ENCODE assay signal across 28 cellular contexts in the genomic region with DNA sequence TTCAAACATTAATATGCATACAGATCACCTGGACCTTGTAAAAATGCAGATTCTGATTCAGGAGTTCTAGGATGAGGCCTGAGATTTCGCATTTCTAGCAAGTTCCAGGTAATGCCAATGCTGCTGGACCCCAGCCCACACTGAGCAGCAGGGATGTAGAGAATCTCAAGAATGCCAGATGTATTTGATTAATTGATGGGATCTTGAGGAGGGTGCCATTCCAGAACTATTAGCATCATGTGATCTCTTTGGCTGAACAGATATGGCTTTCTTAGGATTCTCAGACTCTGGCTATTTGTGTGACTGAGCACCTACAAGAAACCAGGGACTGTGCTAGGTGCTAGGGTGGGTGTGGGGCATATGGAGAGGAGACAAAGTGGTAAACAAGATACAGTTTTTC.
"Had no signal": no experiment of that assay in that cellular context is flagged by ENCODE, and none has a peak within 500 bp of the region (broad histone marks: within the 10 kb centered on the region; RNA-seq: fewer than 3 reads in every experiment).

No MANE protein-coding gene starts in this region.

- H3K4me2 ChIP-seq: hepatocyte had no signal

- H3K4me1 Mint-ChIP-seq: activated CD4-positive, alpha-beta memory T cell treated with anti-CD3 and anti-CD28 coated beads, Interleukin-2, amount 10 ng/mL, durations not matched to agents 7 days and 5 days; activated CD4-positive, alpha-beta T cell treated with anti-CD3 and anti-CD28 coated beads, Interleukin-2, amount 10 ng/mL, durations not matched to agents 7 days and 5 days; activated naive CD4-positive, alpha-beta T cell treated with anti-CD3 and anti-CD28 coated beads, Interleukin-2, amount 10 ng/mL, durations not matched to agents 7 days and 5 days; activated naive CD8-positive, alpha-beta T cell treated with anti-CD3 and anti-CD28 coated beads, Interleukin-2, amount 10 ng/mL, durations not matched to agents 7 days and 5 days; central memory CD8-positive, alpha-beta T cell had no signal

- H3K27ac Mint-ChIP-seq: activated CD4-positive, alpha-beta memory T cell treated with anti-CD3 and anti-CD28 coated beads, Interleukin-2, amount 10 ng/mL, durations not matched to agents 7 days and 5 days; activated CD4-positive, alpha-beta T cell treated with anti-CD3 and anti-CD28 coated beads, Interleukin-2, amount 10 ng/mL, durations not matched to agents 7 days and 5 days; activated naive CD4-positive, alpha-beta T cell treated with anti-CD3 and anti-CD28 coated beads, Interleukin-2, amount 10 ng/mL, durations not matched to agents 7 days and 5 days; activated naive CD4-positive, alpha-beta T cell treated with anti-CD3 and anti-CD28 coated beads, Interleukin-2, amount 50 U/mL, for 72 hours; activated naive CD8-positive, alpha-beta T cell treated with anti-CD3 and anti-CD28 coated beads, Interleukin-2, amount 10 ng/mL, durations not matched to agents 7 days and 5 days; activated T-cell treated with anti-CD3 and anti-CD28 coated beads, Interleukin-2, amount 50 U/mL, for 24 hours; activated T-cell treated with anti-CD3 and anti-CD28 coated beads, Interleukin-2, amount 50 U/mL, for 72 hours; WTC11 had no signal

- H3K27ac ChIP-seq: ascending aorta, brain microvascular endothelial cell, epithelial cell of prostate, foreskin keratinocyte, gastrocnemius medialis, heart right ventricle, hepatocyte had no signal

- H3K4me1 ChIP-seq: ascending aorta, foreskin keratinocyte, gastrocnemius medialis, heart right ventricle had no signal

- H3K9me3 ChIP-seq: ascending aorta, gastrocnemius medialis, heart right ventricle had no signal

- H3K4me3 Mint-ChIP-seq: activated CD4-positive, alpha-beta memory T cell treated with anti-CD3 and anti-CD28 coated beads, Interleukin-2, amount 10 ng/mL, durations not matched to agents 7 days and 5 days; activated CD4-positive, alpha-beta T cell treated with anti-CD3 and anti-CD28 coated beads, Interleukin-2, amount 10 ng/mL, durations not matched to agents 7 days and 5 days; activated naive CD4-positive, alpha-beta T cell treated with anti-CD3 and anti-CD28 coated beads, Interleukin-2, amount 10 ng/mL, durations not matched to agents 7 days and 5 days; activated naive CD8-positive, alpha-beta T cell treated with anti-CD3 and anti-CD28 coated beads, Interleukin-2, amount 10 ng/mL, durations not matched to agents 7 days and 5 days; activated T-cell treated with anti-CD3 and anti-CD28 coated beads, Interleukin-2, amount 50 U/mL, for 24 hours; activated T-cell treated with anti-CD3 and anti-CD28 coated beads, Interleukin-2, amount 50 U/mL, for 72 hours; central memory CD8-positive, alpha-beta T cell; WTC11 had no signal

- H3K79me2 ChIP-seq: hepatocyte had no signal

- DNase-seq: activated CD4-positive, alpha-beta memory T cell treated with anti-CD3 and anti-CD28 coated beads, Interleukin-2, amount 10 ng/mL, durations not matched to agents 7 days and 5 days; activated CD4-positive, alpha-beta T cell treated with anti-CD3 and anti-CD28 coated beads for 1 hour; activated CD4-positive, alpha-beta T cell treated with anti-CD3 and anti-CD28 coated beads for 4 hours; activated CD4-positive, alpha-beta T cell treated with anti-CD3 and anti-CD28 coated beads, Interleukin-2, amount 10 ng/mL, durations not matched to agents 7 days and 5 days; activated CD4-positive, alpha-beta T cell treated with anti-CD3 and anti-CD28 coated beads, Interleukin-2, amount 50 U/mL, for 4 hours; activated CD8-positive, alpha-beta memory T cell treated with anti-CD3 and anti-CD28 coated beads, Interleukin-2, amount 50 U/mL, for 48 hours; activated gamma-delta T cell; activated naive CD4-positive, alpha-beta T cell; activated naive CD4-positive, alpha-beta T cell treated with anti-CD3 and anti-CD28 coated beads, Interleukin-2, amount 10 ng/mL, durations not matched to agents 7 days and 5 days; activated naive CD8-positive, alpha-beta T cell treated with anti-CD3 and anti-CD28 coated beads, Interleukin-2, amount 10 ng/mL, durations not matched to agents 7 days and 5 days; activated T-cell treated with anti-CD3 and anti-CD28 coated beads for 4 hours; activated T-cell treated with anti-CD3 and anti-CD28 coated beads, Interleukin-2, amount 50 U/mL, for 24 hours; activated T-cell treated with anti-CD3 and anti-CD28 coated beads, Interleukin-2, amount 50 U/mL, for 72 hours; brain microvascular endothelial cell; cortex of kidney; dermis blood vessel endothelial cell; effector CD4-positive, alpha-beta T cell; foreskin keratinocyte; gastrocnemius medialis; glutamatergic neuron; heart right ventricle; T-helper 2 cell had no signal

- H3K4me3 ChIP-seq: ascending aorta, gastrocnemius medialis, heart right ventricle, hepatocyte had no signal

- H3K36me3 Mint-ChIP-seq: activated naive CD4-positive, alpha-beta T cell treated with anti-CD3 and anti-CD28 coated beads, Interleukin-2, amount 10 ng/mL, durations not matched to agents 7 days and 5 days; activated naive CD4-positive, alpha-beta T cell treated with anti-CD3 and anti-CD28 coated beads, Interleukin-2, amount 50 U/mL, for 72 hours; activated naive CD8-positive, alpha-beta T cell treated with anti-CD3 and anti-CD28 coated beads, Interleukin-2, amount 10 ng/mL, durations not matched to agents 7 days and 5 days; WTC11 had no signal

- ATAC-seq: activated T-cell treated with anti-CD3 and anti-CD28 coated beads, Interleukin-2, amount 50 U/mL, for 72 hours; foreskin keratinocyte; gastrocnemius medialis; heart right ventricle; WTC11 had no signal

- H3K27me3 Mint-ChIP-seq: activated T-cell treated with anti-CD3 and anti-CD28 coated beads, Interleukin-2, amount 50 U/mL, for 24 hours; central memory CD8-positive, alpha-beta T cell had no signal

- H3K9me3 Mint-ChIP-seq: activated CD4-positive, alpha-beta memory T cell treated with anti-CD3 and anti-CD28 coated beads, Interleukin-2, amount 10 ng/mL, durations not matched to agents 7 days and 5 days; activated CD4-positive, alpha-beta T cell treated with anti-CD3 and anti-CD28 coated beads, Interleukin-2, amount 10 ng/mL, durations not matched to agents 7 days and 5 days; activated naive CD4-positive, alpha-beta T cell treated with anti-CD3 and anti-CD28 coated beads, Interleukin-2, amount 10 ng/mL, durations not matched to agents 7 days and 5 days; activated naive CD4-positive, alpha-beta T cell treated with anti-CD3 and anti-CD28 coated beads, Interleukin-2, amount 50 U/mL, for 72 hours; activated naive CD8-positive, alpha-beta T cell treated with anti-CD3 and anti-CD28 coated beads, Interleukin-2, amount 10 ng/mL, durations not matched to agents 7 days and 5 days; activated T-cell treated with anti-CD3 and anti-CD28 coated beads, Interleukin-2, amount 50 U/mL, for 24 hours; activated T-cell treated with anti-CD3 and anti-CD28 coated beads, Interleukin-2, amount 50 U/mL, for 72 hours; central memory CD8-positive, alpha-beta T cell; WTC11 had no signal

- H3K27me3 ChIP-seq: ascending aorta, brain microvascular endothelial cell, foreskin keratinocyte, gastrocnemius medialis, heart right ventricle, hepatocyte had no signal

- H3K36me3 ChIP-seq: ascending aorta, brain microvascular endothelial cell, gastrocnemius medialis, heart right ventricle had no signal
